In genomic region chr14:76152333-76152681, GRCh38 we compare ENCODE assay signal across 9 cellular contexts. TPM values are rescaled to one million over a fixed set of nuclear protein-coding genes. Genes with fewer than 3 reads are reported as not detected.
DNase-seq lines count a peak whose midpoint lies in the region; ATAC-seq, FAIRE-seq and TF ChIP-seq lines count a peak whose summit lies in the region.
"Had no signal": no experiment of that assay in that cellular context is flagged by ENCODE, and none has a peak within 500 bp of the region (broad histone marks: within the 10 kb centered on the region; RNA-seq: fewer than 3 reads in every experiment).

No MANE protein-coding gene starts in this region.

- DNase-seq in RCC 7860 (ENCODE audit: low spot score) (peak; percentile 51), fibroblast of lung (ENCODE audit: low read depth in 2 of 2) (peak; percentile 73 to 88)
- peak; percentile 77 for DNase-seq in activated T-helper 1 cell treated with anti-CD3 and anti-CD28 coated beads, Interleukin-12 subunit alpha, Interleukin-12 subunit beta, Interleukin-2, Interleukin-4 antibody, amounts not matched to agents 30 ng/mL and 10 ng/mL and 1 ng/mL, durations not matched to agents 14 hours and 24 hours and 36 hours (ENCODE audit: low spot score)
- peak; percentile 76 for DNase-seq in stimulated activated naive CD8-positive, alpha-beta T cell treated with anti-CD3 and anti-CD28 coated beads, Interleukin-15, Interleukin-2, amounts not matched to agents 100 U/mL and 50 U/mL, for 24 hours

- H3K79me2 ChIP-seq in fibroblast of lung (ENCODE audit: control insufficient read depth, insufficient read depth, low read length) = peaks cover 54% of the 10 kb centered on the region

- H3K9me3 Mint-ChIP-seq in activated T-helper 1 cell treated with anti-CD3 and anti-CD28 coated beads, Interleukin-12 subunit alpha, Interleukin-12 subunit beta, Interleukin-2, Interleukin-4 antibody, amounts not matched to agents 30 ng/mL and 10 ng/mL and 1 ng/mL, durations not matched to agents 14 hours and 24 hours and 36 hours = peaks cover 8% of the 10 kb centered on the region
- no peaks in the 10 kb centered on the region for H3K9me3 Mint-ChIP-seq in nephron

- H3K36me3 ChIP-seq in BLaER1 treated with 17β-estradiol and CSF1 and Interleukin-3, amounts not matched to agents 10 nM and 100 nM = peaks cover 28 to 36% (median 33%) of the 10 kb centered on the region in 11 experiments
- no peaks in the 10 kb centered on the region for H3K36me3 ChIP-seq in fibroblast of lung (ENCODE audit: control insufficient read depth, insufficient read depth, low read length)

- H3K27ac Mint-ChIP-seq in activated T-helper 1 cell treated with anti-CD3 and anti-CD28 coated beads, Interleukin-12 subunit alpha, Interleukin-12 subunit beta, Interleukin-2, Interleukin-4 antibody, amounts not matched to agents 30 ng/mL and 10 ng/mL and 1 ng/mL, durations not matched to agents 14 hours and 24 hours and 36 hours = peak overlapping the region; percentile 94
- H3K27ac Mint-ChIP-seq in nephron = peak overlapping the region; percentile 49 to 93 (median 76)

- ATAC-seq in GM19035 (IDR thresholded peaks at IDR 0.05; ENCODE audit: unreplicated experiment) (peak; percentile 74), HG03354 (IDR thresholded peaks at IDR 0.05; ENCODE audit: poor library complexity, severe bottlenecking, unreplicated experiment) (peak; percentile 71)
- ATAC-seq in stimulated activated naive CD8-positive, alpha-beta T cell treated with anti-CD3 and anti-CD28 coated beads, Interleukin-15, Interleukin-2, amounts not matched to agents 100 U/mL and 50 U/mL, for 24 hours = peak; percentile 92

- H3K4me1 ChIP-seq in BLaER1 treated with 17β-estradiol and CSF1 and Interleukin-3, amounts not matched to agents 10 nM and 100 nM = peaks cover 43 to 55% (median 49%) of the 10 kb centered on the region in 10 experiments
- peaks cover 10% of the 10 kb centered on the region for H3K4me1 ChIP-seq in fibroblast of lung (ENCODE audit: control insufficient read depth, extremely low read depth, insufficient read depth, low read length)

- peak overlapping the region; percentile 85 to 99 (median 94) for H3K4me2 ChIP-seq in BLaER1 treated with 17β-estradiol and CSF1 and Interleukin-3, amounts not matched to agents 10 nM and 100 nM
- peak overlapping the region; percentile 92 for H3K4me2 ChIP-seq in fibroblast of lung (ENCODE audit: extremely low read depth, insufficient read depth, low read length)

- H3K9me3 ChIP-seq in BLaER1 treated with 17β-estradiol and CSF1 and Interleukin-3, amounts not matched to agents 10 nM and 100 nM (replicated peaks in 1 of 11) = peaks cover 0 to 11% (median 0%) of the 10 kb centered on the region in 11 experiments; a peak in 2 of 22 replicates
- no peaks in the 10 kb centered on the region for H3K9me3 ChIP-seq in fibroblast of lung (ENCODE audit: control insufficient read depth, insufficient read depth, low read depth, low read length)

- TF ChIP-seq CTCF in fibroblast of lung (conservative IDR thresholded peaks at IDR 0.05 in 1 of 2, IDR thresholded peaks at IDR 0.05 in 1 of 2; ENCODE audit: low read depth in 1 of 2, low read length in 2 of 2) (no peak), nephron (IDR thresholded peaks at IDR 0.05; ENCODE audit: unreplicated experiment in 3 of 3) (no peak)

- no peaks in the 10 kb centered on the region for H3K27me3 ChIP-seq in BLaER1 treated with 17β-estradiol and CSF1 and Interleukin-3, amounts not matched to agents 10 nM and 100 nM
- H3K27me3 ChIP-seq in fibroblast of lung (ENCODE audit: control insufficient read depth, insufficient read depth, low read length) = no peaks in the 10 kb centered on the region

- intact Hi-C loops in activated T-helper 1 cell treated with anti-CD3 and anti-CD28 coated beads, Interleukin-12 subunit alpha, Interleukin-12 subunit beta, Interleukin-2, Interleukin-4 antibody, amounts not matched to agents 30 ng/mL and 10 ng/mL and 1 ng/mL, durations not matched to agents 14 hours and 24 hours and 36 hours (cut with micrococcal nuclease) = loop anchor here (1.0 to 5.0 kb wide), 6 partner anchors 167 to 1304 kb away; partner anchors contain the start of genes ANGEL1, ERG28, IFT43 and SAMD15

- H3K27ac ChIP-seq in BLaER1 treated with 17β-estradiol and CSF1 and Interleukin-3, amounts not matched to agents 10 nM and 100 nM = peak overlapping the region; percentile 92 to 99 (median 96)
- H3K27ac ChIP-seq in fibroblast of lung (ENCODE audit: insufficient read depth, low read length) = peak overlapping the region; percentile 92

- H4K20me1 ChIP-seq in BLaER1 treated with 17β-estradiol and CSF1 and Interleukin-3, amounts not matched to agents 10 nM and 100 nM = peaks cover 45 to 50% (median 47%) of the 10 kb centered on the region in 11 experiments
- H4K20me1 ChIP-seq in fibroblast of lung (ENCODE audit: control insufficient read depth, extremely low read depth, insufficient read depth, low read length) = no peaks in the 10 kb centered on the region

- peaks cover 23% of the 10 kb centered on the region for H3K36me3 Mint-ChIP-seq in activated T-helper 1 cell treated with anti-CD3 and anti-CD28 coated beads, Interleukin-12 subunit alpha, Interleukin-12 subunit beta, Interleukin-2, Interleukin-4 antibody, amounts not matched to agents 30 ng/mL and 10 ng/mL and 1 ng/mL, durations not matched to agents 14 hours and 24 hours and 36 hours (ENCODE audit: low read depth)
- H3K36me3 Mint-ChIP-seq in nephron (ENCODE audit: low read depth) = peaks cover 23% of the 10 kb centered on the region

- H3K4me3 Mint-ChIP-seq in activated T-helper 1 cell treated with anti-CD3 and anti-CD28 coated beads, Interleukin-12 subunit alpha, Interleukin-12 subunit beta, Interleukin-2, Interleukin-4 antibody, amounts not matched to agents 30 ng/mL and 10 ng/mL and 1 ng/mL, durations not matched to agents 14 hours and 24 hours and 36 hours = peak overlapping the region; percentile 94
- H3K4me3 Mint-ChIP-seq in nephron = peak overlapping the region; percentile 98 to 100 (median 99)

- H3K4me3 ChIP-seq in BLaER1 treated with 17β-estradiol and CSF1 and Interleukin-3, amounts not matched to agents 10 nM and 100 nM = peak overlapping the region; percentile 85 to 98 (median 94)
- peak overlapping the region; percentile 82 to 97 (median 94) for H3K4me3 ChIP-seq in fibroblast of lung (replicated peaks in 1 of 4; ENCODE audit: control extremely low read depth in 1 of 4, insufficient read depth in 1 of 4, low read depth in 3 of 4, low read length in 4 of 4)

- H2AFZ ChIP-seq in fibroblast of lung (ENCODE audit: low read length) = peak overlapping the region; percentile 85

- H3K27me3 Mint-ChIP-seq in activated T-helper 1 cell treated with anti-CD3 and anti-CD28 coated beads, Interleukin-12 subunit alpha, Interleukin-12 subunit beta, Interleukin-2, Interleukin-4 antibody, amounts not matched to agents 30 ng/mL and 10 ng/mL and 1 ng/mL, durations not matched to agents 14 hours and 24 hours and 36 hours (ENCODE audit: insufficient read depth) = peaks cover 11% of the 10 kb centered on the region
- H3K27me3 Mint-ChIP-seq in nephron (ENCODE audit: low read depth) = peaks cover 6% of the 10 kb centered on the region

- H3K9ac ChIP-seq in BLaER1 treated with 17β-estradiol and CSF1 and Interleukin-3, amounts not matched to agents 10 nM and 100 nM = peak overlapping the region; percentile 90 to 99 (median 96)
- H3K9ac ChIP-seq in fibroblast of lung (ENCODE audit: insufficient read depth, low read length) = peak overlapping the region; percentile 93

- peak; percentile 23 for FAIRE-seq in RCC 7860 (lab: Jason Lieb, UNC)
- FAIRE-seq: frontal cortex had no signal

- peaks cover 60% of the 10 kb centered on the region for H3K4me1 Mint-ChIP-seq in activated T-helper 1 cell treated with anti-CD3 and anti-CD28 coated beads, Interleukin-12 subunit alpha, Interleukin-12 subunit beta, Interleukin-2, Interleukin-4 antibody, amounts not matched to agents 30 ng/mL and 10 ng/mL and 1 ng/mL, durations not matched to agents 14 hours and 24 hours and 36 hours (ENCODE audit: low read depth)
- peaks cover 47% of the 10 kb centered on the region for H3K4me1 Mint-ChIP-seq in nephron

RNA-seq across cellular contexts. Expression of gene GPATCH2L, which starts 0.6 kb away (rescaled TPM):
- 56.1 and 60.9 TPM in 2 replicates for total RNA-seq in activated T-helper 1 cell treated with anti-CD3 and anti-CD28 coated beads, Interleukin-12 subunit alpha, Interleukin-12 subunit beta, Interleukin-2, Interleukin-4 antibody, amounts not matched to agents 30 ng/mL and 10 ng/mL and 1 ng/mL, durations not matched to agents 14 hours and 24 hours and 36 hours
- total RNA-seq in fibroblast of lung = 36.2 and 50.5 TPM in 2 replicates
- 18.3 and 19.4 TPM in 2 replicates for polyA plus RNA-seq in fibroblast of lung
- 11.4 and 13.7 TPM in 2 replicates for polyA plus RNA-seq in fibroblast of lung (2012)
- polyA minus RNA-seq in fibroblast of lung (ENCODE audit: low replicate concordance) = 31.4 and 32.1 TPM in 2 replicates

Comparison
In these comparisons a context has a peak if more than half of its experiments do, and no peak if none do; other contexts are left out.
1. Peak in every context shown above with its lines: DNase-seq, ATAC-seq, H3K4me3 ChIP-seq and H3K27ac ChIP-seq.